27 cellular contexts compared by ENCODE assay signal in genomic region chr5:56513141-56513540, GRCh38.
"Had no signal": no experiment of that assay in that cellular context is flagged by ENCODE, and none has a peak within 500 bp of the region (broad histone marks: within the 10 kb centered on the region; RNA-seq: fewer than 3 reads in every experiment).

No MANE protein-coding gene starts in this region.

- H3K27me3 Mint-ChIP-seq: activated B cell treated with CpG ODN at 0.5 μM for 24 hours; activated CD4-positive, alpha-beta T cell treated with anti-CD3 and anti-CD28 coated beads, Interleukin-2, amount 10 ng/mL, durations not matched to agents 24 days and 14 days; activated naive CD8-positive, alpha-beta T cell; activated T-cell treated with anti-CD3 and anti-CD28 coated beads, Interleukin-2, amount 50 U/mL, for 24 hours; T-cell had no signal

- H3K4me3 Mint-ChIP-seq: activated B cell treated with CpG ODN at 0.5 μM for 24 hours; activated CD4-positive, alpha-beta T cell treated with anti-CD3 and anti-CD28 coated beads, Interleukin-2, amount 10 ng/mL, durations not matched to agents 24 days and 14 days; activated CD8-positive, alpha-beta memory T cell treated with anti-CD3 and anti-CD28 coated beads, Interleukin-2, amount 10 ng/mL, durations not matched to agents 7 days and 5 days; activated naive CD8-positive, alpha-beta T cell; activated T-cell treated with anti-CD3 and anti-CD28 coated beads, Interleukin-2, amount 50 U/mL, for 24 hours; activated T-helper 1 cell treated with anti-CD3 and anti-CD28 coated beads, Interleukin-12 subunit alpha, Interleukin-12 subunit beta, Interleukin-2, Interleukin-4 antibody, amounts not matched to agents 30 ng/mL and 10 ng/mL and 1 ng/mL, durations not matched to agents 14 hours and 24 hours and 36 hours; central memory CD8-positive, alpha-beta T cell; T-cell had no signal

- H3K27me3 ChIP-seq: breast epithelium had no signal

- ATAC-seq: activated CD8-positive, alpha-beta memory T cell treated with anti-CD3 and anti-CD28 coated beads, Interleukin-2, amount 10 ng/mL, durations not matched to agents 7 days and 5 days; T-cell had no signal

- H3K27ac ChIP-seq: breast epithelium, SK-N-MC had no signal

- H3K9me3 ChIP-seq: breast epithelium had no signal

- H3K4me1 Mint-ChIP-seq: central memory CD8-positive, alpha-beta T cell had no signal

- H3K4me3 ChIP-seq: breast epithelium, SK-N-MC had no signal

- H3K27ac Mint-ChIP-seq: activated B cell treated with CpG ODN at 0.5 μM for 24 hours; activated CD4-positive, alpha-beta T cell treated with anti-CD3 and anti-CD28 coated beads, Interleukin-2, amount 10 ng/mL, durations not matched to agents 24 days and 14 days; activated CD8-positive, alpha-beta memory T cell treated with anti-CD3 and anti-CD28 coated beads, Interleukin-2, amount 10 ng/mL, durations not matched to agents 7 days and 5 days; activated naive CD8-positive, alpha-beta T cell; activated T-cell treated with anti-CD3 and anti-CD28 coated beads, Interleukin-2, amount 50 U/mL, for 24 hours; activated T-helper 1 cell treated with anti-CD3 and anti-CD28 coated beads, Interleukin-12 subunit alpha, Interleukin-12 subunit beta, Interleukin-2, Interleukin-4 antibody, amounts not matched to agents 30 ng/mL and 10 ng/mL and 1 ng/mL, durations not matched to agents 14 hours and 24 hours and 36 hours had no signal

- H3K36me3 ChIP-seq: breast epithelium had no signal

- DNase-seq: activated B cell treated with CpG ODN at 0.5 μM for 24 hours; activated CD4-positive, alpha-beta T cell treated with anti-CD3 and anti-CD28 coated beads for 1 hour; activated CD4-positive, alpha-beta T cell treated with anti-CD3 and anti-CD28 coated beads, Interleukin-2, amount 50 U/mL, for 48 hours; activated CD8-positive, alpha-beta memory T cell treated with anti-CD3 and anti-CD28 coated beads, Interleukin-2, amount 10 ng/mL, durations not matched to agents 7 days and 5 days; activated effector memory CD4-positive, alpha-beta T cell treated with Interleukin-2 at 50 U/mL for 16 hours; activated naive CD4-positive, alpha-beta T cell treated with Interleukin-2 at 50 U/mL for 16 hours; activated T-cell treated with anti-CD3 and anti-CD28 coated beads, Interleukin-2, amount 50 U/mL, for 24 hours; aorta; Kasumi-1; KBM-7; NCI-H146; NCI-H187 treated with DMSO at 0.1 percent for 48 hours; NCI-H2081 treated with DMSO at 0.1 percent for 48 hours; NCI-H2171; NCI-H2227 treated with DMSO at 0.1 percent for 48 hours; NCI-H446 treated with DMSO at 0.1 percent for 48 hours; NCI-H524 treated with DMSO at 0.1 percent for 48 hours; NCI-H748 treated with DMSO at 0.1 percent for 48 hours; T-cell; T1000 had no signal

- FAIRE-seq: TTC549 had no signal

- H3K9me3 Mint-ChIP-seq: activated B cell treated with CpG ODN at 0.5 μM for 24 hours; activated CD4-positive, alpha-beta T cell treated with anti-CD3 and anti-CD28 coated beads, Interleukin-2, amount 10 ng/mL, durations not matched to agents 24 days and 14 days; activated T-cell treated with anti-CD3 and anti-CD28 coated beads, Interleukin-2, amount 50 U/mL, for 24 hours; activated T-helper 1 cell treated with anti-CD3 and anti-CD28 coated beads, Interleukin-12 subunit alpha, Interleukin-12 subunit beta, Interleukin-2, Interleukin-4 antibody, amounts not matched to agents 30 ng/mL and 10 ng/mL and 1 ng/mL, durations not matched to agents 14 hours and 24 hours and 36 hours; central memory CD8-positive, alpha-beta T cell; T-cell had no signal

- H3K36me3 Mint-ChIP-seq: activated CD8-positive, alpha-beta memory T cell treated with anti-CD3 and anti-CD28 coated beads, Interleukin-2, amount 10 ng/mL, durations not matched to agents 7 days and 5 days; activated naive CD8-positive, alpha-beta T cell; T-cell had no signal
